ENCODE assay signal across 9 cellular contexts in the genomic region with DNA sequence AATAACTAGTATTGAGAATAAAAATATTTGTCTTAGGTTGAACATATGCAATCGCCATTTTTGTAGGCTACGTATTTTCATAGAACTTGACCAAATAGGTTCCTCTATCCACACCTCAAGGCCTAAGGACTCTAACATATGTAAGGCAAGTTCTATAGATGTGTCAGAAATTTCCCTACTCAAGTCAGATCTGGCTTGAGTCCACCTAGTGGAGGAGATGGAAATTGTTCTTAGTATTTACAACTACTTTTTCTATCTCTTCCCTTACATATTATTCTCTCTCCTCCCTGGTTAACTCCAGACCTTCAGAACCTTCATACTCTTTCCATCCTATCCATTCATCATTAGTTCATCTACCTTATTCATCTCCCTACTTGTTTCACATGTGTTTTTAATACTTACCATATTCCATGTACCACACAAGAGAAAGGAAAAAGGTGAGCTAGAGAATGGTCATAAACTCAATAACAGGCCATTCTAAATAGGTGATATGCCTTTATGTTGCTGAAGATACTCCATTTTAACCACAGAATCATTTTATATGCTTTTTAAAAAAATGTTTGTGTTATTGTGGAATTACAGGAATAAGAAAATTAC.
DNase-seq lines count a peak whose midpoint lies in the region; ATAC-seq and TF ChIP-seq lines count a peak whose summit lies in the region.
"Had no signal": no experiment of that assay in that cellular context is flagged by ENCODE, and none has a peak within 500 bp of the region (broad histone marks: within the 10 kb centered on the region; RNA-seq: fewer than 3 reads in every experiment).

No MANE protein-coding gene starts in this region.

- peak; percentile 28 for DNase-seq in NCI-H2196 (lab: John Stamatoyannopoulos, UW; ENCODE audit: unreplicated experiment)
- no peak for DNase-seq in NCI-H2196 treated with DMSO at 0.1 percent for 48 hours (lab: John Stamatoyannopoulos, UW; ENCODE audit: unreplicated experiment)
- DNase-seq in RPMI8226: peak; percentile 40
- DNase-seq in fibroblast of the aortic adventitia (ENCODE audit: low read depth): peak; percentile 71
- peak; percentile 12 for DNase-seq in skeletal muscle cell (ENCODE audit: low read depth)
- DNase-seq in NCI-H1930 (lab: John Stamatoyannopoulos, UW): no peak

- H3K4me3 ChIP-seq in fibroblast of the aortic adventitia (ENCODE audit: low read depth, low read length) (no peak overlapping the region), skeletal muscle cell (ENCODE audit: low read depth, low read length) (no peak overlapping the region)
- H3K4me3 ChIP-seq: BLaER1 treated with 17β-estradiol and CSF1 and Interleukin-3, amounts not matched to agents 10 nM and 100 nM had no signal

- ATAC-seq in GM21390 (IDR thresholded peaks at IDR 0.05; ENCODE audit: unreplicated experiment): peak; percentile 91
- ATAC-seq in HG03571 (IDR thresholded peaks at IDR 0.05; ENCODE audit: unreplicated experiment): peak; percentile 80

- TF ChIP-seq CTCF in fibroblast of the aortic adventitia (IDR thresholded peaks at IDR 0.05; ENCODE audit: insufficient read depth, low read length): peak; percentile 70

Comparison
In these comparisons a context has a peak if more than half of its experiments do, and no peak if none do; other contexts are left out.
1. DNase-seq: peak in NCI-H2196 (single experiment), RPMI8226 (single experiment), fibroblast of the aortic adventitia (single experiment) and skeletal muscle cell (single experiment); none in NCI-H2196 treated with DMSO at 0.1 percent for 48 hours (single experiment) and NCI-H1930 (0 of 2).